2 cellular contexts compared by ENCODE assay signal in genomic region chr4:77843628-77844027, GRCh38.
TF ChIP-seq lines count a peak whose summit lies in the region.

No MANE protein-coding gene starts in this region.

TF ChIP-seq in IMR-90, 13 proteins besides CTCF, POLR2A, EP300 and RAD21:
- TF ChIP-seq MAZ (IDR thresholded peaks at IDR 0.05; ENCODE audit: borderline replicate concordance, low read depth, low read length) (no peak), MAFK (IDR thresholded peaks at IDR 0.05; ENCODE audit: low read depth, low read length) (no peak), RFX5 (IDR thresholded peaks at IDR 0.05; ENCODE audit: low read depth, low read length) (no peak), USF2 (IDR thresholded peaks at IDR 0.05; ENCODE audit: low read depth, low read length) (no peak), ELK1 (IDR thresholded peaks at IDR 0.05; ENCODE audit: borderline replicate concordance, low read depth, low read length) (no peak), RCOR1 (IDR thresholded peaks at IDR 0.05; ENCODE audit: insufficient replicate concordance, low read length) (no peak), CEBPB (IDR thresholded peaks at IDR 0.05; ENCODE audit: low read depth, low read length) (no peak)
TF ChIP-seq in IMR-90: peak in this region for 0.

TF ChIP-seq in K562, 482 proteins besides CTCF, POLR2A, EP300 and RAD21:
- TF ChIP-seq WHSC1 (IDR thresholded peaks at IDR 0.05; ENCODE audit: low read length) (no peak), FOSL1 (tag; conservative IDR thresholded peaks at IDR 0.05) (no peak), CC2D1A (IDR thresholded peaks at IDR 0.05) (no peak), TCF7L2 (IDR thresholded peaks at IDR 0.05; ENCODE audit: low read depth, low read length) (no peak), GMEB1 (CRISPR knock-in tag; IDR thresholded peaks at IDR 0.05) (no peak), KAT2B (IDR thresholded peaks at IDR 0.05; ENCODE audit: low read depth, low read length) (no peak), ZNF398 (CRISPR knock-in tag; IDR thresholded peaks at IDR 0.05) (no peak), HNRNPLL (IDR thresholded peaks at IDR 0.05; ENCODE audit: low read depth, low read length, poor library complexity, severe bottlenecking) (no peak), FOS (IDR thresholded peaks at IDR 0.05; ENCODE audit: extremely low read depth, insufficient read length) (no peak), XRCC4 (IDR thresholded peaks at IDR 0.05; ENCODE audit: extremely low read depth, insufficient read depth, insufficient read length) (no peak), SFPQ (IDR thresholded peaks at IDR 0.05; ENCODE audit: low read depth, low read length) (no peak), ZNF584 (CRISPR knock-in tag; IDR thresholded peaks at IDR 0.05; ENCODE audit: low read depth) (no peak)
- TF ChIP-seq, protein P1, sequence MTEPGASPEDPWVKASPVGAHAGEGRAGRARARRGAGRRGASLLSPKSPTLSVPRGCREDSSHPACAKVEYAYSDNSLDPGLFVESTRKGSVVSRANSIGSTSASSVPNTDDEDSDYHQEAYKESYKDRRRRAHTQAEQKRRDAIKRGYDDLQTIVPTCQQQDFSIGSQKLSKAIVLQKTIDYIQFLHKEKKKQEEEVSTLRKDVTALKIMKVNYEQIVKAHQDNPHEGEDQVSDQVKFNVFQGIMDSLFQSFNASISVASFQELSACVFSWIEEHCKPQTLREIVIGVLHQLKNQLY (CRISPR knock-in tag; conservative IDR thresholded peaks at IDR 0.05), result no peak
- TF ChIP-seq, protein P2, sequence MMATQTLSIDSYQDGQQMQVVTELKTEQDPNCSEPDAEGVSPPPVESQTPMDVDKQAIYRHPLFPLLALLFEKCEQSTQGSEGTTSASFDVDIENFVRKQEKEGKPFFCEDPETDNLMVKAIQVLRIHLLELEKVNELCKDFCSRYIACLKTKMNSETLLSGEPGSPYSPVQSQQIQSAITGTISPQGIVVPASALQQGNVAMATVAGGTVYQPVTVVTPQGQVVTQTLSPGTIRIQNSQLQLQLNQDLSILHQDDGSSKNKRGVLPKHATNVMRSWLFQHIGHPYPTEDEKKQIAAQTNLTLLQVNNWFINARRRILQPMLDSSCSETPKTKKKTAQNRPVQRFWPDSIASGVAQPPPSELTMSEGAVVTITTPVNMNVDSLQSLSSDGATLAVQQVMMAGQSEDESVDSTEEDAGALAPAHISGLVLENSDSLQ (IDR thresholded peaks at IDR 0.05), result no peak
- TF ChIP-seq, protein P3, sequence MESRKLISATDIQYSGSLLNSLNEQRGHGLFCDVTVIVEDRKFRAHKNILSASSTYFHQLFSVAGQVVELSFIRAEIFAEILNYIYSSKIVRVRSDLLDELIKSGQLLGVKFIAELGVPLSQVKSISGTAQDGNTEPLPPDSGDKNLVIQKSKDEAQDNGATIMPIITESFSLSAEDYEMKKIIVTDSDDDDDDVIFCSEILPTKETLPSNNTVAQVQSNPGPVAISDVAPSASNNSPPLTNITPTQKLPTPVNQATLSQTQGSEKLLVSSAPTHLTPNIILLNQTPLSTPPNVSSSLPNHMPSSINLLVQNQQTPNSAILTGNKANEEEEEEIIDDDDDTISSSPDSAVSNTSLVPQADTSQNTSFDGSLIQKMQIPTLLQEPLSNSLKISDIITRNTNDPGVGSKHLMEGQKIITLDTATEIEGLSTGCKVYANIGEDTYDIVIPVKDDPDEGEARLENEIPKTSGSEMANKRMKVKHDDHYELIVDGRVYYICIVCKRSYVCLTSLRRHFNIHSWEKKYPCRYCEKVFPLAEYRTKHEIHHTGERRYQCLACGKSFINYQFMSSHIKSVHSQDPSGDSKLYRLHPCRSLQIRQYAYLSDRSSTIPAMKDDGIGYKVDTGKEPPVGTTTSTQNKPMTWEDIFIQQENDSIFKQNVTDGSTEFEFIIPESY (CRISPR knock-in tag; IDR thresholded peaks at IDR 0.05), result no peak
